8 cellular contexts compared by ENCODE assay signal in genomic region chr22:19892249-19892879, GRCh38. TPM values are rescaled to one million over a fixed set of nuclear protein-coding genes. Genes with fewer than 3 reads are reported as not detected.
A peak's percentile ranks its signal among the peaks of the same experiment; 100 is the strongest.
DNase-seq lines count a peak whose midpoint lies in the region; ATAC-seq and TF ChIP-seq lines count a peak whose summit lies in the region.

No MANE protein-coding gene starts in this region.

- no peak overlapping the region for H3K4me3 ChIP-seq in prostate gland
- H3K4me3 ChIP-seq in heart left ventricle, result peak overlapping the region in 1 of 12 donors; percentile 40

- no peaks in the 10 kb centered on the region for H3K36me3 ChIP-seq in prostate gland
- peaks cover 0 to 43% (median 19%) of the 10 kb centered on the region in 9 donors for H3K36me3 ChIP-seq in heart left ventricle

- H3K27me3 ChIP-seq in prostate gland (replicated peaks; ENCODE audit: insufficient read depth) (no peaks in the 10 kb centered on the region), heart left ventricle (no peaks in the 10 kb centered on the region)

- no peaks in the 10 kb centered on the region for H3K36me3 Mint-ChIP-seq in T-helper 2 cell treated with Interferon-gamma antibody and Interleukin-4, amounts not matched to agents 5 μg/mL and 100 μg/mL, for 36 hours (ENCODE audit: low read depth)
- peaks cover 2% of the 10 kb centered on the region for H3K36me3 Mint-ChIP-seq in central memory CD8-positive, alpha-beta T cell (ENCODE audit: insufficient read depth)

- ATAC-seq in HG02642 (IDR thresholded peaks at IDR 0.05; ENCODE audit: poor library complexity, unreplicated experiment), result peak; percentile 21
- peak; percentile 34 for ATAC-seq in central memory CD8-positive, alpha-beta T cell (replicated peaks; ENCODE audit: extremely low read depth, poor library complexity, severe bottlenecking)
- ATAC-seq in heart left ventricle, result no peak

- 26% methylated on average over 24 of the region's 24 CpGs for WGBS in prostate gland
- 55 to 72% (median 65%) methylated on average over 23 to 24 of the region's 24 CpGs for WGBS in heart left ventricle, 4 donors

- peak; percentile 59 for DNase-seq in T-helper 2 cell treated with Interferon-gamma antibody and Interleukin-4, amounts not matched to agents 5 μg/mL and 100 μg/mL, for 36 hours (ENCODE audit: low spot score)
- DNase-seq in central memory CD8-positive, alpha-beta T cell (ENCODE audit: low spot score in 2 of 2), result no peak
- DNase-seq in prostate gland (ENCODE audit: low spot score) (no peak), SIG-M5 treated with dmso at 0.1 percent for 504 hours (lab: John Stamatoyannopoulos, UW; ENCODE audit: unreplicated experiment) (no peak), DMS153 treated with DMSO at 0.1 percent for 48 hours (lab: John Stamatoyannopoulos, UW; ENCODE audit: unreplicated experiment) (no peak), CD1c-positive myeloid dendritic cell (ENCODE audit: extremely low spot score) (no peak), heart left ventricle (no peak)

- H3K4me1 ChIP-seq in prostate gland (replicated peaks) (peaks cover 21% of the 10 kb centered on the region), heart left ventricle (peaks cover 0 to 31% (median 10%) of the 10 kb centered on the region in 12 donors)

- no peaks in the 10 kb centered on the region for H3K27me3 Mint-ChIP-seq in T-helper 2 cell treated with Interferon-gamma antibody and Interleukin-4, amounts not matched to agents 5 μg/mL and 100 μg/mL, for 36 hours (ENCODE audit: low read depth)
- H3K27me3 Mint-ChIP-seq in central memory CD8-positive, alpha-beta T cell, result no peaks in the 10 kb centered on the region

- intact Hi-C loops in prostate gland (cut with DNase I) (no loop called here), heart left ventricle (cut with DNase I) (no loop called here)

- peaks cover 33% of the 10 kb centered on the region for H3K4me1 Mint-ChIP-seq in T-helper 2 cell treated with Interferon-gamma antibody and Interleukin-4, amounts not matched to agents 5 μg/mL and 100 μg/mL, for 36 hours (ENCODE audit: low read depth)
- peaks cover 18% of the 10 kb centered on the region for H3K4me1 Mint-ChIP-seq in central memory CD8-positive, alpha-beta T cell

- no peaks in the 10 kb centered on the region for H3K9me3 Mint-ChIP-seq in T-helper 2 cell treated with Interferon-gamma antibody and Interleukin-4, amounts not matched to agents 5 μg/mL and 100 μg/mL, for 36 hours
- no peaks in the 10 kb centered on the region for H3K9me3 Mint-ChIP-seq in central memory CD8-positive, alpha-beta T cell

- TF ChIP-seq CTCF in prostate gland (IDR thresholded peaks at IDR 0.05), result no peak
- TF ChIP-seq CTCF in heart left ventricle (IDR thresholded peaks at IDR 0.05), result no peak

- TF ChIP-seq POLR2A in prostate gland (IDR thresholded peaks at IDR 0.05), result no peak
- TF ChIP-seq POLR2A in heart left ventricle (IDR thresholded peaks at IDR 0.05), result no peak

- H3K27ac Mint-ChIP-seq in T-helper 2 cell treated with Interferon-gamma antibody and Interleukin-4, amounts not matched to agents 5 μg/mL and 100 μg/mL, for 36 hours, result peak overlapping the region; percentile 86
- peak overlapping the region; percentile 96 for H3K27ac Mint-ChIP-seq in central memory CD8-positive, alpha-beta T cell (ENCODE audit: low read depth)

- H3K27ac ChIP-seq in prostate gland (peak overlapping the region; percentile 47 to 53), heart left ventricle (peak overlapping the region in 1 of 12 donors; percentile 77)

- no peaks in the 10 kb centered on the region for H3K9me3 ChIP-seq in prostate gland
- H3K9me3 ChIP-seq in heart left ventricle, result no peaks in the 10 kb centered on the region

- peak overlapping the region; percentile 80 for H3K4me3 Mint-ChIP-seq in T-helper 2 cell treated with Interferon-gamma antibody and Interleukin-4, amounts not matched to agents 5 μg/mL and 100 μg/mL, for 36 hours
- H3K4me3 Mint-ChIP-seq in central memory CD8-positive, alpha-beta T cell, result peak overlapping the region; percentile 78

RNA-seq across cellular contexts. Expression of gene GNB1L, which starts 37.7 kb away (rescaled TPM):
- total RNA-seq in prostate gland (10 to 100 TPM in 1 of 2 donors, 1 to 10 TPM in 1; 5.6 to 12.0 TPM), heart left ventricle (1 to 10 TPM; 1.9 to 3.7 (median 2.4) TPM)
- polyA plus RNA-seq in heart left ventricle, result 1 to 10 TPM; 1.6 to 9.2 TPM

RNA-seq across cellular contexts. Expression of gene RTL10, which starts 37.7 kb away (rescaled TPM):
- total RNA-seq in prostate gland (10 to 100 TPM; 15.7 to 41.9 TPM), heart left ventricle (10 to 100 TPM in 3 of 9 donors, 1 to 10 TPM in 6; 5.1 to 11.6 (median 7.7) TPM)
- polyA plus RNA-seq in heart left ventricle, result 1 to 10 TPM; 4.6 to 4.9 TPM

RNA-seq across cellular contexts. Expression of gene COMT, which starts 49.2 kb away (rescaled TPM):
- total RNA-seq in prostate gland (100 to 1,000 TPM; 456 to 513 TPM), heart left ventricle (100 to 1,000 TPM in 8 of 9 donors, 10 to 100 TPM in 1; 69.7 to 195 (median 119) TPM)
- polyA plus RNA-seq in heart left ventricle, result 100 to 1,000 TPM in 1 of 2 donors, 10 to 100 TPM in 1; 84.7 to 249 TPM

RNA-seq across cellular contexts. Expression of gene TXNRD2, which starts 49.3 kb away (rescaled TPM):
- total RNA-seq in prostate gland, result 10 to 100 TPM; 62.1 to 84.5 TPM
- total RNA-seq in heart left ventricle, result 10 to 100 TPM; 23.5 to 42.5 (median 33.5) TPM
- polyA plus RNA-seq in heart left ventricle, result 10 to 100 TPM; 23.4 to 60.2 TPM

Comparison
In these comparisons a context has a peak if more than half of its experiments do, and no peak if none do; other contexts are left out.
1. ATAC-seq: peak in HG02642 (single experiment) and central memory CD8-positive, alpha-beta T cell (single experiment); none in heart left ventricle (0 of 4).